ENCODE assay signal across 19 cellular contexts in genomic region chr20:11651138-11651537, GRCh38.
"Had no signal": no experiment of that assay in that cellular context is flagged by ENCODE, and none has a peak within 500 bp of the region (broad histone marks: within the 10 kb centered on the region; RNA-seq: fewer than 3 reads in every experiment).

No MANE protein-coding gene starts in this region.

- DNase-seq: activated CD4-positive, alpha-beta memory T cell treated with anti-CD3 and anti-CD28 coated beads, Interleukin-2, amount 10 ng/mL, durations not matched to agents 7 days and 5 days; activated CD4-positive, alpha-beta T cell treated with anti-CD3 and anti-CD28 coated beads, Interleukin-2, amount 10 ng/mL, durations not matched to agents 24 days and 14 days; activated effector memory CD4-positive, alpha-beta T cell treated with anti-CD3 and anti-CD28 coated beads, Interleukin-2, amount 50 U/mL, for 16 hours; activated naive CD4-positive, alpha-beta T cell treated with anti-CD3 and anti-CD28 coated beads, Interleukin-2, amount 50 U/mL, for 16 hours; activated naive CD8-positive, alpha-beta T cell treated with anti-CD3 and anti-CD28 coated beads, Interleukin-2, amount 50 U/mL, for 24 hours; activated T-cell treated with anti-CD3 and anti-CD28 coated beads, Interleukin-2, amount 50 U/mL, for 72 hours; foreskin keratinocyte; immature natural killer cell; left lung; naive thymus-derived CD4-positive, alpha-beta T cell; occipital lobe; posterior cingulate gyrus; sigmoid colon; stimulated activated CD4-positive, alpha-beta T cell treated with anti-CD3 and anti-CD28 coated beads, Interleukin-2, amount 100 ng/mL, for 48 hours; stimulated activated CD8-positive, alpha-beta memory T cell treated with anti-CD3 and anti-CD28 coated beads, Interleukin-4, amount 100 ng/mL, for 48 hours; stimulated activated naive CD4-positive, alpha-beta T cell; testis; trophoblast cell; uterus had no signal
